Comparison of ENCODE assay signal across 20 cellular contexts in genomic region chr22:19846620-19847344, GRCh38. TPM values are rescaled to one million over a fixed set of nuclear protein-coding genes. Genes with fewer than 3 reads are reported as not detected.
DNase-seq lines count a peak whose midpoint lies in the region; ATAC-seq, FAIRE-seq and TF ChIP-seq lines count a peak whose summit lies in the region.
"Had no signal": no experiment of that assay in that cellular context is flagged by ENCODE, and none has a peak within 500 bp of the region (broad histone marks: within the 10 kb centered on the region; RNA-seq: fewer than 3 reads in every experiment).

No MANE protein-coding gene starts in this region.

- no peak overlapping the region for H3K4me3 ChIP-seq in BLaER1 treated with 17β-estradiol and CSF1 and Interleukin-3, amounts not matched to agents 10 nM and 100 nM
- H3K4me3 ChIP-seq in naive thymus-derived CD4-positive, alpha-beta T cell (ENCODE audit: low read length): no peak overlapping the region
- H3K4me3 ChIP-seq in smooth muscle cell: no peak overlapping the region
- H3K4me3 ChIP-seq: A549, SJSA1 had no signal

- H3K9me3 ChIP-seq in BLaER1 treated with 17β-estradiol and CSF1 and Interleukin-3, amounts not matched to agents 10 nM and 100 nM (replicated peaks in 1 of 11): no peaks in the 10 kb centered on the region
- H3K9me3 ChIP-seq in naive thymus-derived CD4-positive, alpha-beta T cell (ENCODE audit: control insufficient read depth in 2 of 3, low read length in 3 of 3): no peaks in the 10 kb centered on the region
- H3K9me3 ChIP-seq in smooth muscle cell (replicated peaks; ENCODE audit: low read depth): no peaks in the 10 kb centered on the region
- H3K9me3 ChIP-seq: A549, SJSA1 had no signal

- no peaks in the 10 kb centered on the region for H3K27me3 Mint-ChIP-seq in naive thymus-derived CD4-positive, alpha-beta T cell

- H3F3A ChIP-seq in smooth muscle cell (ENCODE audit: low read depth): no peaks in the 10 kb centered on the region

- TF ChIP-seq CTCF in VCaP (conservative IDR thresholded peaks at IDR 0.05) (no peak), smooth muscle cell (IDR thresholded peaks at IDR 0.05; ENCODE audit: borderline replicate concordance, insufficient read depth, poor library complexity, severe bottlenecking) (no peak), GM10266 (IDR thresholded peaks at IDR 0.05; ENCODE audit: control insufficient read depth, insufficient read depth, low read depth, missing control alignments) (no peak)

- DNase-seq in GM12891 (ENCODE audit: insufficient read length, low spot score): no peak
- DNase-seq in naive thymus-derived CD4-positive, alpha-beta T cell: no peak
- no peak for DNase-seq in NCI-H2227 treated with DMSO at 0.1 percent for 48 hours (lab: John Stamatoyannopoulos, UW)
- DNase-seq in smooth muscle cell (lab: John Stamatoyannopoulos, UW; ENCODE audit: unreplicated experiment): no peak
- DNase-seq in GM10266 (ENCODE audit: extremely low spot score): no peak
- DNase-seq: GF-D8, MM.1S, NCI-H1092, NCI-H1436 treated with DMSO at 0.1 percent for 48 hours, NCI-H2029 treated with DMSO at 0.1 percent for 48 hours, NCI-H2171, NCI-H446, NCI-H526 treated with DMSO at 0.1 percent for 48 hours had no signal

- peaks cover 34 to 53% (median 45%) of the 10 kb centered on the region in 11 experiments for H3K36me3 ChIP-seq in BLaER1 treated with 17β-estradiol and CSF1 and Interleukin-3, amounts not matched to agents 10 nM and 100 nM
- peaks cover 0 to 35% (median 5%) of the 10 kb centered on the region in 3 experiments for H3K36me3 ChIP-seq in naive thymus-derived CD4-positive, alpha-beta T cell (ENCODE audit: control insufficient read depth in 2 of 3, insufficient read depth in 3 of 3, low read length in 3 of 3)
- no peaks in the 10 kb centered on the region for H3K36me3 ChIP-seq in smooth muscle cell (ENCODE audit: low read depth)

- H3K27me3 ChIP-seq in BLaER1 treated with 17β-estradiol and CSF1 and Interleukin-3, amounts not matched to agents 10 nM and 100 nM: no peaks in the 10 kb centered on the region
- no peaks in the 10 kb centered on the region for H3K27me3 ChIP-seq in naive thymus-derived CD4-positive, alpha-beta T cell (ENCODE audit: control insufficient read depth in 2 of 2, insufficient read depth in 2 of 2, low read length in 2 of 2)
- no peaks in the 10 kb centered on the region for H3K27me3 ChIP-seq in smooth muscle cell (ENCODE audit: low read depth)
- H3K27me3 ChIP-seq: SJSA1 had no signal

- peaks cover 60 to 91% (median 73%) of the 10 kb centered on the region in 10 experiments for H3K4me1 ChIP-seq in BLaER1 treated with 17β-estradiol and CSF1 and Interleukin-3, amounts not matched to agents 10 nM and 100 nM
- peaks cover 0 to 19% of the 10 kb centered on the region in 2 donors for H3K4me1 ChIP-seq in naive thymus-derived CD4-positive, alpha-beta T cell (ENCODE audit: control insufficient read depth in 2 of 2, insufficient read depth in 2 of 2, low read length in 2 of 2)
- no peaks in the 10 kb centered on the region for H3K4me1 ChIP-seq in smooth muscle cell (ENCODE audit: low read depth)

- POLR2A ChIA-PET in naive thymus-derived CD4-positive, alpha-beta T cell (lab: Charles Lee): no interaction called here

- no peak overlapping the region for H3K4me3 Mint-ChIP-seq in naive thymus-derived CD4-positive, alpha-beta T cell

- ATAC-seq in naive thymus-derived CD4-positive, alpha-beta T cell: no peak
- ATAC-seq: A549, Panc1 had no signal

- H3K36me3 Mint-ChIP-seq in naive thymus-derived CD4-positive, alpha-beta T cell: peaks cover 0 to 19% (median 8%) of the 10 kb centered on the region in 5 donors

- no peak overlapping the region for H3K27ac ChIP-seq in BLaER1 treated with 17β-estradiol and CSF1 and Interleukin-3, amounts not matched to agents 10 nM and 100 nM
- peak overlapping the region; percentile 99 for H3K27ac ChIP-seq in VCaP
- H3K27ac ChIP-seq in naive thymus-derived CD4-positive, alpha-beta T cell (ENCODE audit: low read depth, low read length): no peak overlapping the region
- no peak overlapping the region for H3K27ac ChIP-seq in smooth muscle cell (ENCODE audit: low read depth)
- H3K27ac ChIP-seq: A549, SJSA1 had no signal

- intact Hi-C loops in naive thymus-derived CD4-positive, alpha-beta T cell (cut with micrococcal nuclease): no loop called here

- no peaks in the 10 kb centered on the region for H3K9me3 Mint-ChIP-seq in naive thymus-derived CD4-positive, alpha-beta T cell

- no peaks in the 10 kb centered on the region for H3K79me2 ChIP-seq in smooth muscle cell (ENCODE audit: low read depth)

- 90% methylated on average over 9 of the region's 9 CpGs for WGBS in smooth muscle cell (ENCODE audit: low lambda C conversion rate)

- no peak overlapping the region for H3K9ac ChIP-seq in BLaER1 treated with 17β-estradiol and CSF1 and Interleukin-3, amounts not matched to agents 10 nM and 100 nM
- no peak overlapping the region for H3K9ac ChIP-seq in smooth muscle cell (ENCODE audit: low read depth)

- H4K20me1 ChIP-seq in BLaER1 treated with 17β-estradiol and CSF1 and Interleukin-3, amounts not matched to agents 10 nM and 100 nM: peaks cover 0 to 100% (median 63%) of the 10 kb centered on the region in 11 experiments; a peak in 18 of 22 replicates
- peaks cover 48% of the 10 kb centered on the region for H4K20me1 ChIP-seq in smooth muscle cell (ENCODE audit: low read depth)

- peak; percentile 9 for FAIRE-seq in GM12891 (lab: Jason Lieb, UNC)
- FAIRE-seq: A549, H54, HTR-8/SVneo had no signal

- peak overlapping the region in 5 of 9 donors; percentile 40 to 81 (median 76) for H3K27ac Mint-ChIP-seq in naive thymus-derived CD4-positive, alpha-beta T cell

- peaks cover 8 to 59% (median 56%) of the 10 kb centered on the region in 7 donors for H3K4me1 Mint-ChIP-seq in naive thymus-derived CD4-positive, alpha-beta T cell

- TF ChIP-seq POLR2A in GM12891 (IDR thresholded peaks at IDR 0.05; ENCODE audit: low read depth, low read length): no peak

- H3K4me2 ChIP-seq in BLaER1 treated with 17β-estradiol and CSF1 and Interleukin-3, amounts not matched to agents 10 nM and 100 nM: peak overlapping the region in 6 of 11 experiments; percentile 3 to 93 (median 80); a peak in 7 of 22 replicates
- H3K4me2 ChIP-seq in smooth muscle cell: no peak overlapping the region
- H3K4me2 ChIP-seq: A549 had no signal

- CTCF ChIA-PET in naive thymus-derived CD4-positive, alpha-beta T cell (lab: Charles Lee): no interaction called here

- H2AFZ ChIP-seq in smooth muscle cell (ENCODE audit: low read depth): no peak overlapping the region

TF ChIP-seq in GM12891, 5 proteins besides CTCF, POLR2A, EP300 and RAD21:
- TF ChIP-seq POU2F2 (IDR thresholded peaks at IDR 0.05; ENCODE audit: low read depth, low read length) (no peak), PAX5 (IDR thresholded peaks at IDR 0.05; ENCODE audit: insufficient read depth, low read length, severe bottlenecking) (no peak), SPI1 (IDR thresholded peaks at IDR 0.05; ENCODE audit: low read depth, low read length) (no peak), TAF1 (IDR thresholded peaks at IDR 0.05; ENCODE audit: low read depth, low read length) (no peak), POLR2AphosphoS5 (IDR thresholded peaks at IDR 0.05; ENCODE audit: low read depth, low read length) (no peak)

RNA-seq across cellular contexts. Expression of gene GNB1L, which starts 7.9 kb away (rescaled TPM):
- 3.5 TPM for polyA plus RNA-seq in GM12891 (2012; ENCODE audit: low read depth, missing spikeins)
- total RNA-seq in naive thymus-derived CD4-positive, alpha-beta T cell: 10 to 100 TPM in 2 of 5 experiments, 1 to 10 TPM in 3; 4.2 to 14.1 (median 9.5) TPM
- 10 to 100 TPM; 12.1 to 20.8 TPM for polyA plus RNA-seq in naive thymus-derived CD4-positive, alpha-beta T cell
- total RNA-seq in smooth muscle cell: 2.3 and 4.1 TPM in 2 replicates
- 7.4 and 7.9 TPM in 2 replicates for polyA plus RNA-seq in smooth muscle cell

RNA-seq across cellular contexts. Expression of gene RTL10, which starts 7.9 kb away (rescaled TPM):
- polyA plus RNA-seq in GM12891 (2012; ENCODE audit: low read depth, missing spikeins): 5.7 TPM
- 10 to 100 TPM; 18.2 to 36.8 (median 24.9) TPM for total RNA-seq in naive thymus-derived CD4-positive, alpha-beta T cell
- polyA plus RNA-seq in naive thymus-derived CD4-positive, alpha-beta T cell: 10 to 100 TPM; 14.9 to 15.1 TPM
- total RNA-seq in smooth muscle cell: 3.8 and 7.3 TPM in 2 replicates
- polyA plus RNA-seq in smooth muscle cell: 7.5 TPM in 2 replicates
